In genomic region chr7:78018541-78019456, GRCh38 we compare ENCODE assay signal across 8 cellular contexts.
DNase-seq lines count a peak whose midpoint lies in the region; ATAC-seq and TF ChIP-seq lines count a peak whose summit lies in the region.

No MANE protein-coding gene starts in this region.

- H3K4me3 ChIP-seq in PC-9 (peak overlapping the region; percentile 42; the same call in 1 of the 2 replicates), liver (ENCODE audit: low read depth in 1 of 3, low read length in 3 of 3) (peak overlapping the region in 2 of 3 donors; percentile 44 to 95), subcutaneous abdominal adipose tissue (ENCODE audit: low read depth in 1 of 5, low read length in 5 of 5) (peak overlapping the region; percentile 59 to 77 (median 61))

- no peaks in the 10 kb centered on the region for H3K36me3 ChIP-seq in PC-9 (ENCODE audit: low read depth)
- no peaks in the 10 kb centered on the region for H3K36me3 ChIP-seq in liver (ENCODE audit: control insufficient read depth in 4 of 4, insufficient read depth in 3 of 4, low read depth in 1 of 4, low read length in 3 of 4)
- no peaks in the 10 kb centered on the region for H3K36me3 ChIP-seq in subcutaneous abdominal adipose tissue (ENCODE audit: control insufficient read depth in 5 of 5, insufficient read depth in 5 of 5, low read length in 5 of 5)

- peak overlapping the region; percentile 63 for H3K4me2 ChIP-seq in PC-9

- H3K9me3 ChIP-seq in PC-9 (ENCODE audit: insufficient read depth, low read depth): no peaks in the 10 kb centered on the region
- H3K9me3 ChIP-seq in liver (ENCODE audit: control insufficient read depth in 4 of 4, low read length in 3 of 4): no peaks in the 10 kb centered on the region
- no peaks in the 10 kb centered on the region for H3K9me3 ChIP-seq in subcutaneous abdominal adipose tissue (ENCODE audit: control insufficient read depth in 5 of 5, low read length in 5 of 5)

- H3K9ac ChIP-seq in liver (ENCODE audit: low read depth in 1 of 2, low read length in 2 of 2): no peak overlapping the region
- H3K9ac ChIP-seq in subcutaneous abdominal adipose tissue (ENCODE audit: low read length in 5 of 5): peak overlapping the region; percentile 53 to 81 (median 66)

- CTCF ChIA-PET in PC-9 (lab: Charles Lee): no interaction called here

- H3K27me3 ChIP-seq in PC-9 (ENCODE audit: insufficient read depth, low read depth) (peaks cover 18% of the 10 kb centered on the region; the same call in 1 of the 2 replicates), liver (ENCODE audit: control insufficient read depth in 4 of 4, insufficient read depth in 4 of 4, low read length in 3 of 4) (no peaks in the 10 kb centered on the region), subcutaneous abdominal adipose tissue (ENCODE audit: control insufficient read depth in 5 of 5, insufficient read depth in 4 of 5, low read length in 5 of 5) (no peaks in the 10 kb centered on the region)

- TF ChIP-seq RAD21 in liver (IDR thresholded peaks at IDR 0.05): no peak

- DNase-seq in activated CD4-positive, alpha-beta T cell treated with anti-CD3 and anti-CD28 coated beads for 48 hours: peak; percentile 8
- no peak for DNase-seq in activated CD4-positive, alpha-beta T cell treated with anti-CD3 and anti-CD28 coated beads, Interleukin-2, amount 50 U/mL, for 4 hours
- DNase-seq in PC-9: peak in 1 of 2 experiments; percentile 18
- peak; percentile 43 for DNase-seq in cerebellum (ENCODE audit: low spot score)

- TF ChIP-seq CTCF in PC-9 (conservative IDR thresholded peaks at IDR 0.05): no peak
- no peak for TF ChIP-seq CTCF in liver (IDR thresholded peaks at IDR 0.05; ENCODE audit: low read depth, low read length, missing input control)

- intact Hi-C loops in PC-9 (cut with micrococcal nuclease; ENCODE audit: unreplicated experiment): no loop called here

- WGBS in liver: 10% methylated on average over 53 of the region's 53 CpGs

- H3K4me1 ChIP-seq in PC-9 (replicated peaks; ENCODE audit: insufficient read depth): no peaks in the 10 kb centered on the region
- peaks cover 0 to 18% (median 9%) of the 10 kb centered on the region in 4 donors for H3K4me1 ChIP-seq in liver (ENCODE audit: control insufficient read depth in 4 of 4, insufficient read depth in 4 of 4, low read length in 3 of 4)
- peaks cover 3 to 30% (median 25%) of the 10 kb centered on the region in 5 donors for H3K4me1 ChIP-seq in subcutaneous abdominal adipose tissue (ENCODE audit: control insufficient read depth in 5 of 5, insufficient read depth in 5 of 5, low read length in 5 of 5)

- H3K79me2 ChIP-seq in PC-9 (ENCODE audit: low read depth): no peaks in the 10 kb centered on the region

- no peak overlapping the region for H2AFZ ChIP-seq in PC-9

- no peaks in the 10 kb centered on the region; the same call in 1 of the 2 replicates for H3K9me2 ChIP-seq in PC-9 (ENCODE audit: insufficient read depth)

- peaks cover 4% of the 10 kb centered on the region; the same call in 1 of the 2 replicates for H3F3A ChIP-seq in PC-9 (ENCODE audit: insufficient read depth, low read depth)

- H3K27ac ChIP-seq in PC-9: no peak overlapping the region
- H3K27ac ChIP-seq in liver (ENCODE audit: low read depth in 1 of 2, low read length in 2 of 2): peak overlapping the region; percentile 53 to 68
- H3K27ac ChIP-seq in subcutaneous abdominal adipose tissue (ENCODE audit: low read depth, low read length): peak overlapping the region; percentile 90

- H4K20me1 ChIP-seq in PC-9 (ENCODE audit: insufficient read depth): no peaks in the 10 kb centered on the region

- POLR2A ChIA-PET in PC-9 (lab: Charles Lee; ENCODE audit: unreplicated experiment): interaction anchor here (0.7 kb wide), 1 partner anchor 29 kb away, joined by 5 read pairs; no protein-coding TSS in a partner anchor

- peak; percentile 4 for ATAC-seq in HG03196 (IDR thresholded peaks at IDR 0.05; ENCODE audit: unreplicated experiment)
- no peak for ATAC-seq in GM19328 (IDR thresholded peaks at IDR 0.05; ENCODE audit: unreplicated experiment)

- TSS peak; percentile 82 for BruUV-seq in PC-9 (replicated peaks; lab: Mats Ljungman, UMichigan)

TF ChIP-seq in liver, 16 proteins besides CTCF, POLR2A, EP300 and RAD21:
- TF ChIP-seq NR2F2 (IDR thresholded peaks at IDR 0.05) (peak; percentile 12), FOXA1 (IDR thresholded peaks at IDR 0.05) (no peak), RXRA (IDR thresholded peaks at IDR 0.05) (no peak)
- TF ChIP-seq, protein P1, sequence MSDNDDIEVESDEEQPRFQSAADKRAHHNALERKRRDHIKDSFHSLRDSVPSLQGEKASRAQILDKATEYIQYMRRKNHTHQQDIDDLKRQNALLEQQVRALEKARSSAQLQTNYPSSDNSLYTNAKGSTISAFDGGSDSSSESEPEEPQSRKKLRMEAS (IDR thresholded peaks at IDR 0.05): no peak

Comparison
In these comparisons a context has a peak if more than half of its experiments do, and no peak if none do; other contexts are left out.
1. DNase-seq: peak in activated CD4-positive, alpha-beta T cell treated with anti-CD3 and anti-CD28 coated beads for 48 hours (single experiment) and cerebellum (single experiment); none in activated CD4-positive, alpha-beta T cell treated with anti-CD3 and anti-CD28 coated beads, Interleukin-2, amount 50 U/mL, for 4 hours (0 of 2).
2. H3K9ac ChIP-seq: peak in subcutaneous abdominal adipose tissue (5 of 5); none in liver (0 of 2).
3. Peak in every context shown above with its lines, with median percentiles within 50 percentile points of each other: H3K4me3 ChIP-seq.